ENCODE assay signal across 1 cellular context in genomic region chr20:38291582-38291918, GRCh38.
TF ChIP-seq lines count a peak whose summit lies in the region.

No MANE protein-coding gene starts in this region.

TF ChIP-seq in H1, 55 proteins besides CTCF, POLR2A, EP300 and RAD21 (continued from another document):
- TF ChIP-seq RBBP5 (IDR thresholded peaks at IDR 0.05; ENCODE audit: borderline replicate concordance, low read depth, low read length) (no peak), CBX5 (IDR thresholded peaks at IDR 0.05; ENCODE audit: low read depth, low read length) (no peak), POU5F1 (IDR thresholded peaks at IDR 0.05; ENCODE audit: low read depth, low read length) (no peak), KDM1A (IDR thresholded peaks at IDR 0.05; ENCODE audit: borderline replicate concordance, low read length) (peak; percentile 95), TBP (IDR thresholded peaks at IDR 0.05; ENCODE audit: low read depth, low read length) (no peak), PHF8 (conservative IDR thresholded peaks at IDR 0.05; ENCODE audit: low read depth, low read length) (no peak)
- TF ChIP-seq, protein P1, sequence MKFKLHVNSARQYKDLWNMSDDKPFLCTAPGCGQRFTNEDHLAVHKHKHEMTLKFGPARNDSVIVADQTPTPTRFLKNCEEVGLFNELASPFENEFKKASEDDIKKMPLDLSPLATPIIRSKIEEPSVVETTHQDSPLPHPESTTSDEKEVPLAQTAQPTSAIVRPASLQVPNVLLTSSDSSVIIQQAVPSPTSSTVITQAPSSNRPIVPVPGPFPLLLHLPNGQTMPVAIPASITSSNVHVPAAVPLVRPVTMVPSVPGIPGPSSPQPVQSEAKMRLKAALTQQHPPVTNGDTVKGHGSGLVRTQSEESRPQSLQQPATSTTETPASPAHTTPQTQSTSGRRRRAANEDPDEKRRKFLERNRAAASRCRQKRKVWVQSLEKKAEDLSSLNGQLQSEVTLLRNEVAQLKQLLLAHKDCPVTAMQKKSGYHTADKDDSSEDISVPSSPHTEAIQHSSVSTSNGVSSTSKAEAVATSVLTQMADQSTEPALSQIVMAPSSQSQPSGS (IDR thresholded peaks at IDR 0.05; ENCODE audit: low read length), result 0 out of 2 replicates have a peak, but pooled peaks have one; percentile 9
- TF ChIP-seq, protein P2, sequence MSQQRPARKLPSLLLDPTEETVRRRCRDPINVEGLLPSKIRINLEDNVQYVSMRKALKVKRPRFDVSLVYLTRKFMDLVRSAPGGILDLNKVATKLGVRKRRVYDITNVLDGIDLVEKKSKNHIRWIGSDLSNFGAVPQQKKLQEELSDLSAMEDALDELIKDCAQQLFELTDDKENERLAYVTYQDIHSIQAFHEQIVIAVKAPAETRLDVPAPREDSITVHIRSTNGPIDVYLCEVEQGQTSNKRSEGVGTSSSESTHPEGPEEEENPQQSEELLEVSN (IDR thresholded peaks at IDR 0.05), result no peak
